13 cellular contexts compared by ENCODE assay signal in genomic region chr1:221824025-221824424, GRCh38.
A peak's percentile ranks its signal among the peaks of the same experiment; 100 is the strongest.
DNase-seq lines count a peak whose midpoint lies in the region; ATAC-seq and TF ChIP-seq lines count a peak whose summit lies in the region.
"Had no signal": no experiment of that assay in that cellular context is flagged by ENCODE, and none has a peak within 500 bp of the region (broad histone marks: within the 10 kb centered on the region; RNA-seq: fewer than 3 reads in every experiment).

No MANE protein-coding gene starts in this region.

- TF ChIP-seq POLR2A in body of pancreas (IDR thresholded peaks at IDR 0.05): no peak

- no peaks in the 10 kb centered on the region for H3K9me3 Mint-ChIP-seq in naive thymus-derived CD8-positive, alpha-beta T cell

- POLR2A ChIA-PET in naive thymus-derived CD8-positive, alpha-beta T cell (lab: Charles Lee): interaction anchor here (0.6 kb wide), 1 partner anchor 155 kb away, joined by 3 read pairs; no protein-coding TSS in a partner anchor

- no peaks in the 10 kb centered on the region for H3K9me3 ChIP-seq in body of pancreas
- H3K9me3 ChIP-seq: left lung had no signal

- H3K36me3 ChIP-seq in body of pancreas (replicated peaks in 1 of 2; ENCODE audit: insufficient read depth in 1 of 2, low read depth in 2 of 2): no peaks in the 10 kb centered on the region
- H3K36me3 ChIP-seq: left lung had no signal

- H3K36me3 Mint-ChIP-seq in naive thymus-derived CD8-positive, alpha-beta T cell: no peaks in the 10 kb centered on the region

- no peak for TF ChIP-seq CTCF in body of pancreas (IDR thresholded peaks at IDR 0.05)

- H3K4me1 ChIP-seq in body of pancreas: no peaks in the 10 kb centered on the region

- peak overlapping the region in 1 of 10 donors; percentile 9 for H3K27ac Mint-ChIP-seq in naive thymus-derived CD8-positive, alpha-beta T cell

- peak; percentile 56 for DNase-seq in Daoy (ENCODE audit: low read depth)
- DNase-seq in epithelial cell of prostate (ENCODE audit: low read depth, low spot score): peak; percentile 76
- no peak for DNase-seq in hepatic stellate cell (ENCODE audit: low spot score)
- no peak for DNase-seq in body of pancreas
- no peak for DNase-seq in naive thymus-derived CD8-positive, alpha-beta T cell
- no peak for DNase-seq in NCI-H1105 (lab: John Stamatoyannopoulos, UW)
- DNase-seq: KG1, left lung, NCI-H82, psoas muscle had no signal

- H3K4me3 ChIP-seq in body of pancreas: no peak overlapping the region
- H3K4me3 ChIP-seq: left lung, psoas muscle had no signal

- H3K27ac ChIP-seq in epithelial cell of prostate (peak overlapping the region; percentile 37), body of pancreas (no peak overlapping the region)
- H3K27ac ChIP-seq: left lung, psoas muscle, VCaP had no signal

- H3K4me3 Mint-ChIP-seq in naive thymus-derived CD8-positive, alpha-beta T cell: no peak overlapping the region

- 94 to 95% methylated on average over 2 of the region's 2 CpGs for WGBS in body of pancreas, 2 donors

- no peaks in the 10 kb centered on the region for H3K27me3 ChIP-seq in body of pancreas
- H3K27me3 ChIP-seq: left lung had no signal

- H3K4me1 Mint-ChIP-seq in naive thymus-derived CD8-positive, alpha-beta T cell: peaks cover 14 to 37% (median 22%) of the 10 kb centered on the region in 4 donors

- intact Hi-C loops in body of pancreas (cut with DNase I): no loop called here

- no peaks in the 10 kb centered on the region for H3K27me3 Mint-ChIP-seq in naive thymus-derived CD8-positive, alpha-beta T cell

- peak; percentile 42 for ATAC-seq in GM19397 (IDR thresholded peaks at IDR 0.05; ENCODE audit: unreplicated experiment)
- peak; percentile 38 for ATAC-seq in HG03571 (IDR thresholded peaks at IDR 0.05; ENCODE audit: unreplicated experiment)
- no peak for ATAC-seq in body of pancreas
- ATAC-seq in naive thymus-derived CD8-positive, alpha-beta T cell: no peak
- ATAC-seq: left lung had no signal

Comparison
In these comparisons a context has a peak if more than half of its experiments do, and no peak if none do; other contexts are left out.
1. DNase-seq: peak in Daoy (single experiment) and epithelial cell of prostate (single experiment); none in hepatic stellate cell (single experiment), body of pancreas (0 of 4), naive thymus-derived CD8-positive, alpha-beta T cell (0 of 10) and NCI-H1105 (single experiment).
2. ATAC-seq: peak in GM19397 (single experiment) and HG03571 (single experiment); none in body of pancreas (single experiment) and naive thymus-derived CD8-positive, alpha-beta T cell (0 of 2).